In genomic region chr3:50652709-50653108, GRCh38 we compare ENCODE assay signal across 8 cellular contexts.
DNase-seq lines count a peak whose midpoint lies in the region; TF ChIP-seq lines count a peak whose summit lies in the region.

No MANE protein-coding gene starts in this region.

- no peak overlapping the region for H3K4me3 ChIP-seq in NB4 (ENCODE audit: low read depth, low read length)
- H3K4me3 ChIP-seq in foreskin fibroblast (ENCODE audit: low read depth in 1 of 2, low read length in 2 of 2): no peak overlapping the region

- H3K4me3 Mint-ChIP-seq in activated T-cell treated with anti-CD3 and anti-CD28 coated beads, Interleukin-2, amount 50 U/mL, for 24 hours: no peak overlapping the region

- peaks cover 24% of the 10 kb centered on the region for H3K4me1 Mint-ChIP-seq in activated T-cell treated with anti-CD3 and anti-CD28 coated beads, Interleukin-2, amount 50 U/mL, for 24 hours (ENCODE audit: low read depth)

- peak; percentile 7 for DNase-seq in GF-D8 (lab: John Stamatoyannopoulos, UW)
- peak; percentile 70 for DNase-seq in NB4 (ENCODE audit: low read depth)
- DNase-seq in activated T-cell treated with anti-CD3 and anti-CD28 coated beads, Interleukin-2, amount 50 U/mL, for 24 hours: peak; percentile 69
- DNase-seq in foreskin fibroblast: peak in 1 of 2 donors; percentile 58
- peak; percentile 39 to 44 for DNase-seq in stimulated activated CD4-positive, alpha-beta T cell treated with anti-CD3 and anti-CD28 coated beads, Interleukin-1b, Interleukin-23, amount 100 ng/mL, for 4 hours (ENCODE audit: low read depth in 2 of 2)
- DNase-seq in DMS79 treated with DMSO at 0.1 percent for 48 hours (lab: John Stamatoyannopoulos, UW): no peak
- DNase-seq in GM19238 (ENCODE audit: insufficient read length, low spot score): no peak
- DNase-seq in NCI-H2081 treated with DMSO at 0.1 percent for 48 hours (lab: John Stamatoyannopoulos, UW): no peak

- no peak for TF ChIP-seq POLR2A in NB4 (IDR thresholded peaks at IDR 0.05; ENCODE audit: extremely low read depth, insufficient read length)

- H3K27ac Mint-ChIP-seq in activated T-cell treated with anti-CD3 and anti-CD28 coated beads, Interleukin-2, amount 50 U/mL, for 24 hours: peak overlapping the region; percentile 79

- TF ChIP-seq CTCF in NB4 (IDR thresholded peaks at IDR 0.05; ENCODE audit: low read depth, low read length) (peak; percentile 48), foreskin fibroblast (IDR thresholded peaks at IDR 0.05; ENCODE audit: low read depth, low read length) (peak; percentile 23)

- H3K36me3 Mint-ChIP-seq in activated T-cell treated with anti-CD3 and anti-CD28 coated beads, Interleukin-2, amount 50 U/mL, for 24 hours (ENCODE audit: low read depth): peaks cover 26% of the 10 kb centered on the region

- H3K9me3 Mint-ChIP-seq in activated T-cell treated with anti-CD3 and anti-CD28 coated beads, Interleukin-2, amount 50 U/mL, for 24 hours: no peaks in the 10 kb centered on the region

- no peaks in the 10 kb centered on the region for H3K27me3 Mint-ChIP-seq in activated T-cell treated with anti-CD3 and anti-CD28 coated beads, Interleukin-2, amount 50 U/mL, for 24 hours

Comparison
In these comparisons a context has a peak if more than half of its experiments do, and no peak if none do; other contexts are left out.
1. DNase-seq: peak in GF-D8 (single experiment), NB4 (single experiment), activated T-cell treated with anti-CD3 and anti-CD28 coated beads, Interleukin-2, amount 50 U/mL, for 24 hours (single experiment) and stimulated activated CD4-positive, alpha-beta T cell treated with anti-CD3 and anti-CD28 coated beads, Interleukin-1b, Interleukin-23, amount 100 ng/mL, for 4 hours (2 of 2); none in DMS79 treated with DMSO at 0.1 percent for 48 hours (single experiment), GM19238 (single experiment) and NCI-H2081 treated with DMSO at 0.1 percent for 48 hours (single experiment).